ENCODE assay signal across 23 cellular contexts in the genomic region with DNA sequence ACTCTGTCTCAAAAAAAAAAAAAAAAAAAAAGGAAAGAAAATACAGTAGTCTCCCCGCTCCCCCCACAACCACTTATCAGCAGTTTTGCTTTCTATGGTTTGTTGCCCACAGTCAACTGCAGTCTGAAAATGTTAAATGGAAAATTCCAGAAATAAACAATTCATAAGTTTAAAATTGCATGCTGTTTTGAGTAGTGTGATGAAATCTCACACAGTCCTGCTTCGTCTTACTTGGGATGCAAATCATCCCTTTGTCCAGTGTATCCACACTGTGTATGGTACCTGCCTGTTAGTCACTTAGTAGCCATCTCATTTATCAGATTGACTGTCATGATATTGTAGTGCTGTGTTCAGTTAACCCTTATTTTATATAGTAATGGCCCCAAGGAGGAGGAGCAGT.
"Had no signal": no experiment of that assay in that cellular context is flagged by ENCODE, and none has a peak within 500 bp of the region (broad histone marks: within the 10 kb centered on the region; RNA-seq: fewer than 3 reads in every experiment).

No MANE protein-coding gene starts in this region.

- H3K27me3 ChIP-seq: cardiac muscle cell, esophagus squamous epithelium, thyroid gland had no signal

- H3K4me1 ChIP-seq: lower lobe of right lung had no signal

- H3K4me3 ChIP-seq: cardiac muscle cell, esophagus squamous epithelium, lower lobe of right lung, thyroid gland had no signal

- FAIRE-seq: astrocyte, endothelial cell of umbilical vein, TTC549 had no signal

- H3K36me3 ChIP-seq: cardiac muscle cell, lower lobe of right lung, thyroid gland had no signal

- H3K9me3 ChIP-seq: esophagus squamous epithelium, lower lobe of right lung, thyroid gland had no signal

- H3K27ac ChIP-seq: cardiac muscle cell, esophagus squamous epithelium, lower lobe of right lung, thyroid gland had no signal

- ATAC-seq: activated CD8-positive, alpha-beta T cell treated with anti-CD3 and anti-CD28 coated beads for 36 hours; activated naive CD8-positive, alpha-beta T cell treated with anti-CD3 and anti-CD28 coated beads, Interleukin-2, amount 50 U/mL, for 24 hours; lower lobe of right lung; WTC11 had no signal

- DNase-seq: activated CD4-positive, alpha-beta T cell treated with anti-CD3 and anti-CD28 coated beads for 4 hours; activated CD8-positive, alpha-beta T cell treated with anti-CD3 and anti-CD28 coated beads for 36 hours; activated naive CD4-positive, alpha-beta T cell treated with Interleukin-2 at 50 U/mL for 16 hours; activated naive CD8-positive, alpha-beta T cell treated with anti-CD3 and anti-CD28 coated beads, Interleukin-2, amount 50 U/mL, for 24 hours; activated T-cell treated with anti-CD3 and anti-CD28 coated beads, Interleukin-2, amount 50 U/mL, for 1 hour; dermis blood vessel endothelial cell; effector memory CD4-positive, alpha-beta T cell; esophagus squamous epithelium; foreskin fibroblast; hypothalamus; islet precursor cell; lower lobe of right lung; nucleus accumbens; stimulated activated CD4-positive, alpha-beta T cell treated with anti-CD3 and anti-CD28 coated beads, Interleukin-12 subunit alpha, Interleukin-12 subunit beta, amount 100 ng/mL, for 4 hours; stimulated activated CD4-positive, alpha-beta T cell treated with anti-CD3 and anti-CD28 coated beads, Interleukin-1b, Interleukin-23, amount 100 ng/mL, for 48 hours; stimulated activated CD8-positive, alpha-beta memory T cell treated with anti-CD3 and anti-CD28 coated beads, Interleukin-4, amount 100 ng/mL, for 48 hours; stimulated activated naive CD4-positive, alpha-beta T cell treated with Interleukin-2 at 50 U/mL for 16 hours; thyroid gland had no signal
